Comparison of ENCODE assay signal across 17 cellular contexts in the genomic region with DNA sequence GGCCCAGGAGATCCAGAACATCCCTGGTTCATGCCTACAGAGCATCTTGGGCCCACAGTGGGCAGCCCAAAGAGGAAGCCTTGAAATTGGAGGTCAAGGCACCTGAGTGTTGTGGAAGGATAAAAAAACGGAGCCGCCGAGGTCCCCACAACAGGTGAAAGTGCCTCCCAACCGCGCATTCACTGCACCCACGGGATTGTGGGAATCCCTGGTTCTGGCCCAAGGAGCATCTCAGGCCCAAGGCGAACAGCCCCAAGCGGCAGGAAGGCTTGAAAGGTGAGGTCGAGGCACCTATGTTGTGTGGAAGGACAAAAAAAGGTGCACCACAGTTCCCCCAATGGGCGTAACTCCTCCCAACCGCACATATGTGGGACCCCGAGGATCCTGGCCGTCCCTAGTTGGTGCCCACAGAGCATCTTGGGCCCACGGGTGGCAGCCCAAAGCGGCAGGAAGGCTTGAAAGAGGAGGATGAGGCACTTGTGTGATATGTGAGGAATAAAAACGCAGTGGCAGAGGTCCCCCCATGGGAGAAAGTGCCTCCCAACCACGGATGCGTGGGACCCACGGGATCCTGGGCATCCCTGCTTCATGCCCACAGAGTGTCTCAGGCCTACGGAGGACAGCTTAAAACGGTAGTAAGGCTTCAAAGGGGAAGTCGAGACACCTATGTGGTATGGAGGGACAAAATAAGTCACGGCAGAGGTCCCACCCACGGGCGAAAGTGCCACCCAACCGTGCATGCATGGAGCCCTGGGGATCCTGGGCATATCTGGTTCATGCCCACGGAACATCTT.
DNase-seq lines count a peak whose midpoint lies in the region; ATAC-seq and TF ChIP-seq lines count a peak whose summit lies in the region.
"Had no signal": no experiment of that assay in that cellular context is flagged by ENCODE, and none has a peak within 500 bp of the region (broad histone marks: within the 10 kb centered on the region; RNA-seq: fewer than 3 reads in every experiment).

No MANE protein-coding gene starts in this region.

- peak; percentile 6 for DNase-seq in activated naive CD4-positive, alpha-beta T cell treated with anti-CD3 and anti-CD28 coated beads, Interleukin-2, amount 50 U/mL, for 16 hours
- DNase-seq in activated naive CD4-positive, alpha-beta T cell treated with Interleukin-2 at 50 U/mL for 16 hours: no peak
- peak; percentile 8 for DNase-seq in H7
- DNase-seq in lower lobe of right lung: peak; percentile 22
- peak; percentile 54 for DNase-seq in type B pancreatic cell (ENCODE audit: extremely low spot score, unreplicated experiment)
- no peak for DNase-seq in AG08395 (ENCODE audit: low spot score)
- DNase-seq in erythroblast (lab: John Stamatoyannopoulos, UW): no peak
- DNase-seq in HK-2 (ENCODE audit: unreplicated experiment): no peak
- DNase-seq: Caco-2, GM23248, MV-4-11, NCI-H1436, NCI-H2029 treated with DMSO at 0.1 percent for 48 hours, NCI-H524, OCI-M1, RPMI8226 had no signal

- H3K4me3 Mint-ChIP-seq in type B pancreatic cell: no peak overlapping the region
- H3K4me3 Mint-ChIP-seq: CD14-positive monocyte had no signal

- no peaks in the 10 kb centered on the region for H3K4me1 ChIP-seq in lower lobe of right lung
- H3K4me1 ChIP-seq: Caco-2 had no signal

- ATAC-seq in lower lobe of right lung: no peak

- no peaks in the 10 kb centered on the region for H3K27me3 Mint-ChIP-seq in type B pancreatic cell

- TF ChIP-seq POLR2A in erythroblast (IDR thresholded peaks at IDR 0.05; ENCODE audit: low read length): no peak

- H3K4me3 ChIP-seq in H7 (ENCODE audit: insufficient read depth, low read depth, low read length) (no peak overlapping the region), lower lobe of right lung (no peak overlapping the region)
- H3K4me3 ChIP-seq: GM23248 had no signal

- peaks cover 45% of the 10 kb centered on the region for H3K9me3 ChIP-seq in lower lobe of right lung

- H3K36me3 ChIP-seq in H7 (replicated peaks; ENCODE audit: control insufficient read depth, insufficient read depth, low read length) (no peaks in the 10 kb centered on the region), lower lobe of right lung (no peaks in the 10 kb centered on the region)

- H3K27me3 ChIP-seq in H7 (ENCODE audit: control insufficient read depth, insufficient read depth, low read length): no peaks in the 10 kb centered on the region
- no peaks in the 10 kb centered on the region for H3K27me3 ChIP-seq in lower lobe of right lung (ENCODE audit: low read depth)

- TF ChIP-seq CTCF in lower lobe of right lung (IDR thresholded peaks at IDR 0.05) (no peak), type B pancreatic cell (conservative IDR thresholded peaks at IDR 0.05) (no peak)

- H3K36me3 Mint-ChIP-seq in type B pancreatic cell: no peaks in the 10 kb centered on the region
- H3K36me3 Mint-ChIP-seq: CD14-positive monocyte had no signal

- no peak overlapping the region for H3K27ac ChIP-seq in lower lobe of right lung
- H3K27ac ChIP-seq: GM23248 had no signal

- H3K27ac Mint-ChIP-seq in type B pancreatic cell: no peak overlapping the region
- H3K27ac Mint-ChIP-seq: CD14-positive monocyte had no signal

- H3K9me3 Mint-ChIP-seq in type B pancreatic cell: peaks cover 4% of the 10 kb centered on the region

- no peaks in the 10 kb centered on the region for H3K4me1 Mint-ChIP-seq in type B pancreatic cell (ENCODE audit: unreplicated experiment)
- H3K4me1 Mint-ChIP-seq: CD14-positive monocyte had no signal

- intact Hi-C loops in lower lobe of right lung (cut with DNase I): no loop called here

Comparison
In these comparisons a context has a peak if more than half of its experiments do, and no peak if none do; other contexts are left out.
1. DNase-seq: peak in activated naive CD4-positive, alpha-beta T cell treated with anti-CD3 and anti-CD28 coated beads, Interleukin-2, amount 50 U/mL, for 16 hours (single experiment), H7 (single experiment), lower lobe of right lung (single experiment) and type B pancreatic cell (single experiment); none in activated naive CD4-positive, alpha-beta T cell treated with Interleukin-2 at 50 U/mL for 16 hours (single experiment), AG08395 (single experiment), erythroblast (0 of 2) and HK-2 (single experiment).